10 cellular contexts compared by ENCODE assay signal in genomic region chr12:6334940-6335450, GRCh38. TPM values are rescaled to one million over a fixed set of nuclear protein-coding genes. Genes with fewer than 3 reads are reported as not detected.
DNase-seq lines count a peak whose midpoint lies in the region; ATAC-seq and TF ChIP-seq lines count a peak whose summit lies in the region.
"Had no signal": no experiment of that assay in that cellular context is flagged by ENCODE, and none has a peak within 500 bp of the region (broad histone marks: within the 10 kb centered on the region; RNA-seq: fewer than 3 reads in every experiment).

No MANE protein-coding gene starts in this region.

- no peak for TF ChIP-seq CTCF in CD4-positive, alpha-beta T cell (IDR thresholded peaks at IDR 0.05)
- TF ChIP-seq CTCF in foreskin fibroblast (IDR thresholded peaks at IDR 0.05; ENCODE audit: low read depth, low read length) (no peak), progenitor cell of endocrine pancreas (IDR thresholded peaks at IDR 0.05; ENCODE audit: unreplicated experiment) (no peak)

- no peaks in the 10 kb centered on the region for H3K9me3 Mint-ChIP-seq in CD4-positive, alpha-beta T cell
- no peaks in the 10 kb centered on the region for H3K9me3 Mint-ChIP-seq in progenitor cell of endocrine pancreas (ENCODE audit: low read depth)

- ATAC-seq in CD4-positive, alpha-beta T cell (ENCODE audit: poor library complexity): no peak
- no peak for ATAC-seq in GM18867 (IDR thresholded peaks at IDR 0.05; ENCODE audit: unreplicated experiment)

- H3K4me3 Mint-ChIP-seq in CD4-positive, alpha-beta T cell: no peak overlapping the region
- peak overlapping the region; percentile 62 for H3K4me3 Mint-ChIP-seq in progenitor cell of endocrine pancreas (ENCODE audit: low read depth)

- H3K4me1 Mint-ChIP-seq in CD4-positive, alpha-beta T cell (ENCODE audit: low read depth): peaks cover 10% of the 10 kb centered on the region
- H3K4me1 Mint-ChIP-seq in progenitor cell of endocrine pancreas (ENCODE audit: low read depth): peaks cover 27% of the 10 kb centered on the region

- CTCF ChIA-PET in CD4-positive, alpha-beta T cell (lab: Charles Lee): interaction anchor here (0.6 to 4.2 kb wide), 12 partner anchors 9 to 136 kb away, joined by 3 to 30 read pairs (median 6); partner anchors contain the start of genes LTBR and VAMP1

- intact Hi-C loops in CD4-positive, alpha-beta T cell (cut with DNase I, micrococcal nuclease): loop anchor here (1.0 to 2.0 kb wide), 5 partner anchors 32 to 204 kb away; no protein-coding TSS in a partner anchor

- POLR2A ChIA-PET in CD4-positive, alpha-beta T cell (lab: Charles Lee): interaction anchor here (0.6 to 6.3 kb wide), 20 partner anchors 9 to 389 kb away, joined by 3 to 58 read pairs (median 4); partner anchors contain the start of genes COPS7A, TAPBPL, VAMP1 and ZNF384

- H3K4me3 ChIP-seq in SJSA1 (no peak overlapping the region), foreskin fibroblast (ENCODE audit: low read depth in 1 of 2, low read length in 2 of 2) (peak overlapping the region; percentile 24 to 60)

- H3K27ac ChIP-seq in CD4-positive, alpha-beta T cell (ENCODE audit: low read depth, low read length): peak overlapping the region; percentile 90
- H3K27ac ChIP-seq in SJSA1: peak overlapping the region; percentile 93

- H3K36me3 ChIP-seq in SJSA1: peaks cover 81% of the 10 kb centered on the region

- H3K4me1 ChIP-seq in SJSA1 (replicated peaks): peaks cover 79% of the 10 kb centered on the region

- no peaks in the 10 kb centered on the region for H3K9me3 ChIP-seq in CD4-positive, alpha-beta T cell (ENCODE audit: control insufficient read depth, low read length)
- no peaks in the 10 kb centered on the region for H3K9me3 ChIP-seq in SJSA1 (replicated peaks)

- peaks cover 56% of the 10 kb centered on the region for H3K36me3 Mint-ChIP-seq in CD4-positive, alpha-beta T cell (ENCODE audit: low read depth)
- H3K36me3 Mint-ChIP-seq in progenitor cell of endocrine pancreas (ENCODE audit: insufficient read depth): peaks cover 21% of the 10 kb centered on the region
- H3K36me3 Mint-ChIP-seq: naive B cell had no signal

- no peak overlapping the region for H3K27ac Mint-ChIP-seq in CD4-positive, alpha-beta T cell
- no peak overlapping the region for H3K27ac Mint-ChIP-seq in progenitor cell of endocrine pancreas

- no peak for DNase-seq in CD4-positive, alpha-beta T cell
- no peak for DNase-seq in SJSA1 (ENCODE audit: low read depth in 1 of 2, low spot score in 2 of 2)
- no peak for DNase-seq in foreskin fibroblast
- DNase-seq in progenitor cell of endocrine pancreas (ENCODE audit: low spot score, unreplicated experiment): no peak
- no peak for DNase-seq in NCI-H1092 (lab: John Stamatoyannopoulos, UW)
- DNase-seq in UCSD-AML1 (lab: John Stamatoyannopoulos, UW; ENCODE audit: unreplicated experiment): no peak
- no peak for DNase-seq in NCI-H446 treated with DMSO at 0.1 percent for 48 hours (lab: John Stamatoyannopoulos, UW)
- DNase-seq: NCI-H1105 had no signal

- no peaks in the 10 kb centered on the region for H3K27me3 Mint-ChIP-seq in CD4-positive, alpha-beta T cell
- no peaks in the 10 kb centered on the region for H3K27me3 Mint-ChIP-seq in progenitor cell of endocrine pancreas

- H3K27me3 ChIP-seq in CD4-positive, alpha-beta T cell (ENCODE audit: control insufficient read depth, insufficient read depth, low read length): no peaks in the 10 kb centered on the region
- H3K27me3 ChIP-seq in SJSA1 (replicated peaks): no peaks in the 10 kb centered on the region

RNA-seq across cellular contexts. Expression of gene TNFRSF1A, which starts 6.9 kb away (rescaled TPM):
- total RNA-seq in CD4-positive, alpha-beta T cell: 10 to 100 TPM; 16.3 to 19.2 TPM
- total RNA-seq in SJSA1 (2014; rRNA removed; shearing (Covaris generic)): 109 and 132 TPM in 2 replicates
- 67.5 and 68.8 TPM in 2 replicates for total RNA-seq in progenitor cell of endocrine pancreas

RNA-seq across cellular contexts. Expression of gene PLEKHG6, which starts 24.5 kb away (rescaled TPM):
- total RNA-seq in CD4-positive, alpha-beta T cell: not detected
- 0.08 TPM in 1 of 2 replicates, not detected in the other for total RNA-seq in SJSA1 (2014; rRNA removed; shearing (Covaris generic))
- 40.5 and 44.0 TPM in 2 replicates for total RNA-seq in progenitor cell of endocrine pancreas

RNA-seq across cellular contexts. Expression of gene SCNN1A, which starts 40.4 kb away (rescaled TPM):
- 1 to 10 TPM; 1.1 to 2.0 TPM for total RNA-seq in CD4-positive, alpha-beta T cell
- 0.18 and 4.7 TPM in 2 replicates for total RNA-seq in SJSA1 (2014; rRNA removed; shearing (Covaris generic))
- 14.3 and 23.1 TPM in 2 replicates for total RNA-seq in progenitor cell of endocrine pancreas

RNA-seq across cellular contexts. Expression of gene LTBR, which starts 49.0 kb away (rescaled TPM):
- under 1 TPM; 0.38 to 0.67 TPM for total RNA-seq in CD4-positive, alpha-beta T cell
- total RNA-seq in SJSA1 (2014; rRNA removed; shearing (Covaris generic)): 102 and 106 TPM in 2 replicates
- 17.8 and 18.3 TPM in 2 replicates for total RNA-seq in progenitor cell of endocrine pancreas

Comparison
In these comparisons a context has a peak if more than half of its experiments do, and no peak if none do; other contexts are left out.
1. RNA of gene PLEKHG6, which starts 24.5 kb away (total RNA-seq): 40.5 to 44.0 TPM in progenitor cell of endocrine pancreas; 0.08 TPM in SJSA1 and not detected in CD4-positive, alpha-beta T cell; every median in the first group is over 10 times any median in the second.